ENCODE assay signal across 8 cellular contexts in genomic region chr11:8699903-8700302, GRCh38. TPM values are rescaled to one million over a fixed set of nuclear protein-coding genes. Genes with fewer than 3 reads are reported as not detected.
A peak's percentile ranks its signal among the peaks of the same experiment; 100 is the strongest.
DNase-seq lines count a peak whose midpoint lies in the region; ATAC-seq and TF ChIP-seq lines count a peak whose summit lies in the region.

No MANE protein-coding gene starts in this region.

- no peak overlapping the region for H2AK5ac ChIP-seq in trophoblast cell (ENCODE audit: low read length)

- no peaks in the 10 kb centered on the region for H3K27me3 Mint-ChIP-seq in Calu3 (ENCODE audit: unreplicated experiment)

- H2BK120ac ChIP-seq in trophoblast cell (ENCODE audit: insufficient read depth, low read length, poor library complexity): no peak overlapping the region

- TF ChIP-seq EP300 in gastroesophageal sphincter (IDR thresholded peaks at IDR 0.05): no peak

- H3K9me3 Mint-ChIP-seq in Calu3 (ENCODE audit: low read depth, unreplicated experiment): no peaks in the 10 kb centered on the region

- H3K9me3 ChIP-seq in gastroesophageal sphincter: no peaks in the 10 kb centered on the region
- H3K9me3 ChIP-seq in trophoblast cell (ENCODE audit: insufficient read depth, low read depth, low read length): no peaks in the 10 kb centered on the region

- peaks cover 20% of the 10 kb centered on the region for H3K4me1 Mint-ChIP-seq in Calu3 (ENCODE audit: low read depth, unreplicated experiment)

- H3K14ac ChIP-seq in trophoblast cell (ENCODE audit: low read length): peak overlapping the region; percentile 3

- intact Hi-C loops in Calu3 (cut with micrococcal nuclease; ENCODE audit: unreplicated experiment): loop anchor here (1.0 to 5.0 kb wide), 3 partner anchors 11 to 52 kb away; no protein-coding TSS in a partner anchor

- H4K91ac ChIP-seq in trophoblast cell (ENCODE audit: low read depth, low read length): peak overlapping the region; percentile 2

- H3K4me2 ChIP-seq in trophoblast cell (ENCODE audit: low read length): no peak overlapping the region

- peaks cover 28% of the 10 kb centered on the region for H3K36me3 Mint-ChIP-seq in Calu3 (ENCODE audit: insufficient read depth, unreplicated experiment)

- H3K27ac Mint-ChIP-seq in Calu3 (ENCODE audit: unreplicated experiment): peak overlapping the region; percentile 82

- no peak for TF ChIP-seq POLR2A in gastroesophageal sphincter (IDR thresholded peaks at IDR 0.05)

- H3K4ac ChIP-seq in trophoblast cell (ENCODE audit: low read depth, low read length): no peak overlapping the region

- CTCF ChIA-PET in Calu3 (lab: Charles Lee): interaction anchor here (0.8 to 1.8 kb wide), 7 partner anchors 10 to 260 kb away, joined by 3 to 6 read pairs (median 5); a partner anchor contains a TSS

- DNase-seq in Calu3: peak; percentile 79
- peak; percentile 21 for DNase-seq in SKM-1 treated with dmso at 0.1 percent for 144 hours (lab: John Stamatoyannopoulos, UW; ENCODE audit: unreplicated experiment)
- no peak for DNase-seq in trophoblast cell
- DNase-seq in AML-193 (lab: John Stamatoyannopoulos, UW): no peak
- no peak for DNase-seq in DMS 273 treated with DMSO at 0.1 percent for 48 hours (lab: John Stamatoyannopoulos, UW)
- no peak for DNase-seq in stimulated activated CD4-positive, alpha-beta T cell treated with anti-CD3 and anti-CD28 coated beads, Interleukin-1b, Interleukin-23, amount 100 ng/mL, for 48 hours
- no peak for DNase-seq in activated CD4-positive, alpha-beta T cell treated with anti-CD3 and anti-CD28 coated beads for 48 hours

- peaks cover 9% of the 10 kb centered on the region for H3K79me1 ChIP-seq in trophoblast cell (ENCODE audit: low read length)

- H3K9ac ChIP-seq in trophoblast cell (ENCODE audit: low read length): peak overlapping the region; percentile 31

- no peak overlapping the region for H4K12ac ChIP-seq in trophoblast cell (ENCODE audit: low read depth, low read length)

- 17% methylated on average over 1 of the region's 3 CpGs; no CpG with 5 or more reads in 1 of the 2 donors for WGBS in gastroesophageal sphincter (ENCODE audit: low coverage in 1 of 2), 2 donors
- no CpG with 5 or more reads among the region's 3 CpGs for WGBS in trophoblast cell (ENCODE audit: extremely low coverage, insufficient coverage, insufficient read length)

- H3K27me3 ChIP-seq in gastroesophageal sphincter (no peaks in the 10 kb centered on the region), trophoblast cell (ENCODE audit: insufficient read depth, low read length) (no peaks in the 10 kb centered on the region)

- peak overlapping the region; percentile 2 for H2BK12ac ChIP-seq in trophoblast cell (ENCODE audit: low read length)

- H2AFZ ChIP-seq in trophoblast cell (ENCODE audit: insufficient read depth, low read length, poor library complexity): no peak overlapping the region

- H4K8ac ChIP-seq in trophoblast cell (ENCODE audit: low read depth, low read length): no peak overlapping the region

- peak; percentile 63 for ATAC-seq in gastroesophageal sphincter

- no peak overlapping the region for H3K4me3 ChIP-seq in gastroesophageal sphincter
- H3K4me3 ChIP-seq in trophoblast cell (ENCODE audit: low read depth, low read length): no peak overlapping the region

- no peaks in the 10 kb centered on the region for H3K79me2 ChIP-seq in trophoblast cell (ENCODE audit: control insufficient read depth, insufficient read depth, low read length, poor library complexity)

- H2BK5ac ChIP-seq in trophoblast cell (ENCODE audit: low read depth, low read length, poor library complexity): peak overlapping the region; percentile 1

- peaks cover 0 to 63% (median 13%) of the 10 kb centered on the region in 3 donors for H3K4me1 ChIP-seq in gastroesophageal sphincter
- peaks cover 18 to 22% of the 10 kb centered on the region in 2 experiments for H3K4me1 ChIP-seq in trophoblast cell (ENCODE audit: control insufficient read depth in 1 of 2, insufficient read depth in 2 of 2, low read length in 2 of 2)

- no peak overlapping the region for H3K4me3 Mint-ChIP-seq in Calu3 (ENCODE audit: low read depth, unreplicated experiment)

- BruUV-seq in Calu3 (replicated peaks; lab: Mats Ljungman, UMichigan): no TSS peak

- peak overlapping the region; percentile 32 to 97 (median 92) for H3K27ac ChIP-seq in gastroesophageal sphincter
- H3K27ac ChIP-seq in trophoblast cell (ENCODE audit: low read depth, low read length): peak overlapping the region; percentile 39

- TF ChIP-seq CTCF in Calu3 (IDR thresholded peaks at IDR 0.05; ENCODE audit: unreplicated experiment) (no peak), gastroesophageal sphincter (IDR thresholded peaks at IDR 0.05) (no peak)

- no peak overlapping the region for H3K23ac ChIP-seq in trophoblast cell (ENCODE audit: low read length)

- peak overlapping the region; percentile 4 for H3K18ac ChIP-seq in trophoblast cell (ENCODE audit: low read length)

- H3K36me3 ChIP-seq in gastroesophageal sphincter: peaks cover 0 to 100% of the 10 kb centered on the region in 2 donors
- peaks cover 47 to 61% of the 10 kb centered on the region in 2 experiments for H3K36me3 ChIP-seq in trophoblast cell (ENCODE audit: control insufficient read depth in 1 of 2, insufficient read depth in 2 of 2, low read length in 2 of 2)

RNA-seq across cellular contexts. Expression of gene RPL27A, which starts 17.3 kb away (rescaled TPM):
- total RNA-seq in Calu3 (2022) (571 and 585 TPM in 2 replicates), gastroesophageal sphincter (1,000 to 10,000 TPM in 1 of 4 donors, 100 to 1,000 TPM in 3; 706 to 1,423 (median 903) TPM)
- 1,657 and 1,703 TPM in 2 replicates for polyA plus RNA-seq in trophoblast cell (2013)

RNA-seq across cellular contexts. Expression of gene TRIM66, which starts 17.4 kb away (rescaled TPM):
- 14.0 and 19.5 TPM in 2 replicates for total RNA-seq in Calu3 (2022)
- total RNA-seq in gastroesophageal sphincter: 10 to 100 TPM in 1 of 4 donors, 1 to 10 TPM in 3; 1.4 to 12.9 (median 3.1) TPM
- 1.4 and 1.7 TPM in 2 replicates for polyA plus RNA-seq in trophoblast cell (2013)

Comparison
In these comparisons a context has a peak if more than half of its experiments do, and no peak if none do; other contexts are left out.
1. DNase-seq: peak in Calu3 (single experiment) and SKM-1 treated with dmso at 0.1 percent for 144 hours (single experiment); none in trophoblast cell (0 of 2), AML-193 (0 of 2), DMS 273 treated with DMSO at 0.1 percent for 48 hours (single experiment), stimulated activated CD4-positive, alpha-beta T cell treated with anti-CD3 and anti-CD28 coated beads, Interleukin-1b, Interleukin-23, amount 100 ng/mL, for 48 hours (single experiment) and activated CD4-positive, alpha-beta T cell treated with anti-CD3 and anti-CD28 coated beads for 48 hours (single experiment).